7 cellular contexts compared by ENCODE assay signal in genomic region chr2:32129086-32129485, GRCh38.
"Had no signal": no experiment of that assay in that cellular context is flagged by ENCODE, and none has a peak within 500 bp of the region (broad histone marks: within the 10 kb centered on the region; RNA-seq: fewer than 3 reads in every experiment).

No MANE protein-coding gene starts in this region.

- H3K9me3 Mint-ChIP-seq: GM23338, H9 had no signal

- H3K27me3 Mint-ChIP-seq: IgD-negative memory B cell had no signal

- ATAC-seq: GM23338, HepG2 had no signal

- H3K4me1 Mint-ChIP-seq: GM23338, H9 had no signal

- DNase-seq: H9, HCEC 1CT, KBM-7 had no signal

- H3K27ac Mint-ChIP-seq: GM23338, H9 had no signal

- H3K4me3 Mint-ChIP-seq: GM23338, H9, IgD-negative memory B cell had no signal

- H3K27ac ChIP-seq: HL-60 had no signal
